Comparison of ENCODE assay signal across 8 cellular contexts in the genomic region with DNA sequence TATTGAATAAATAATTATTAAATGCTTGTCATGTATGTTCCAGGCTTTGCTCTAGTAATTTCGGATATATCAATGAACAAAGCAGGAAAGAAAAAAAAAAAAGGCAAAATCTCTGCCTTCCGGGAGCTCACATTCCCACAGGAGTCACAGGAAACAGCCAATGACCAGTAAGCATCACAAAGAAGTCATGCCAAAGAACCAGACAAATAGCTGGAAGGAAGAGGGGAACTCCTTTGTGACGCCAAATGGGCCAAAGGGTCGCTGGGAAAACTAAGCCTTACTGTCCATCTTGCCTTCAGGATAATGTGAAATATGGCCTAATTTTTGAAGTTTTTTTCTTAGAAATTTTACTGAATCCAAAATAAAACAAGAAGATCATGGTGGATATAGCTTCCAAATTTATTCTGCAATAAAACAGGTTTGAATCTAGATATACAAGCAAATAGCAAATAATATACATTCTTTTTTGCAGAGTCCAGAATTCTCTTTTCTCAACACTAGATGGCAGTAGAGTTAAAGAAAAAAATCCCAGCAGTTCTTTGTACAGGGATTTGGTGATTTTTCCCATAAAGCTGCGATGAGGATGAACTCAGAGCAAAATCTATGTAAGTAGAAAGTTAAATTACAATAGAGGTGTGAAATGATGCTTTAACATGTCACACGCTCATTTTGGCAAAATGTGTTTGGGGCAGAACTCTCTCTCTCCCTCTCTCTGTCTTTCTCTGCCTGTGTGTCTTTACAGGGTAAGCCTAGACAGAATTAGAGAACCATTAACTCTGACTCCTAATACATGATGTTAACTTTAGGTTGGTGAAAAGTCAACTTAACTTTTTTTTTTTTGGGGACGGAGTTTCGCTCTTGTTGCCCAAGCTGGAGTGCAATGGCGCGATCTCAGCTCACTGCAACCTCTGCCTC.
A peak's percentile ranks its signal among the peaks of the same experiment; 100 is the strongest.
DNase-seq lines count a peak whose midpoint lies in the region; ATAC-seq and TF ChIP-seq lines count a peak whose summit lies in the region.

No MANE protein-coding gene starts in this region.

- no peak overlapping the region for H2AFZ ChIP-seq in OCI-LY7 (ENCODE audit: low read length)
- H2AFZ ChIP-seq in parathyroid adenoma: no peak overlapping the region

- H3K4me3 ChIP-seq in AG04450 (ENCODE audit: low read depth, low read length): no peak overlapping the region
- H3K4me3 ChIP-seq in OCI-LY7 (ENCODE audit: low read depth, low read length, poor library complexity, severe bottlenecking): no peak overlapping the region
- H3K4me3 ChIP-seq in esophagus squamous epithelium: no peak overlapping the region
- no peak overlapping the region for H3K4me3 ChIP-seq in parathyroid adenoma (ENCODE audit: low read depth, low read length)
- no peak overlapping the region for H3K4me3 ChIP-seq in aorta (ENCODE audit: low read length in 2 of 2)

- H3K9me2 ChIP-seq in OCI-LY7 (ENCODE audit: insufficient read depth, low read length): no peaks in the 10 kb centered on the region

- POLR2A ChIA-PET in AG04450 (lab: Yijun Ruan, JAX) (no interaction called here), OCI-LY7 (lab: Charles Lee) (no interaction called here)

- no TSS peak for BruUV-seq in OCI-LY7 (replicated peaks; lab: Mats Ljungman, UMichigan)

- H3K4me2 ChIP-seq in OCI-LY7 (ENCODE audit: low read length): no peak overlapping the region
- no peak overlapping the region for H3K4me2 ChIP-seq in parathyroid adenoma (ENCODE audit: low read length)

- CTCF ChIA-PET in AG04450 (lab: Charles Lee) (interaction anchor here (0.6 to 7.6 kb wide), 52 partner anchors 8 to 1971 kb away, joined by 3 to 101 read pairs (median 4); a partner anchor contains a TSS), OCI-LY7 (lab: Charles Lee; ENCODE audit: unreplicated experiment) (interaction anchor here (0.6 kb wide), 1 partner anchor 127 kb away, joined by 3 read pairs; no protein-coding TSS in a partner anchor)

- H3K9ac ChIP-seq in parathyroid adenoma: no peak overlapping the region

- H3K4me1 ChIP-seq in OCI-LY7 (ENCODE audit: insufficient read depth, low read length, poor library complexity, severe bottlenecking) (no peaks in the 10 kb centered on the region), esophagus squamous epithelium (peaks cover 0 to 4% (median 0%) of the 10 kb centered on the region in 3 donors), parathyroid adenoma (no peaks in the 10 kb centered on the region), aorta (ENCODE audit: control insufficient read depth in 1 of 2, insufficient read depth in 2 of 2, low read length in 2 of 2) (no peaks in the 10 kb centered on the region)

- no peaks in the 10 kb centered on the region for H3K27me3 ChIP-seq in AG04450 (ENCODE audit: control insufficient read depth, insufficient read depth, low read length)
- no peaks in the 10 kb centered on the region for H3K27me3 ChIP-seq in esophagus squamous epithelium
- no peaks in the 10 kb centered on the region for H3K27me3 ChIP-seq in parathyroid adenoma (ENCODE audit: control insufficient read depth, insufficient read depth, low read length)
- no peaks in the 10 kb centered on the region for H3K27me3 ChIP-seq in aorta (ENCODE audit: control insufficient read depth in 1 of 2, insufficient read depth in 2 of 2, low read length in 1 of 2)

- peaks cover 3% of the 10 kb centered on the region; the same call in 1 of the 2 replicates for H3K9me3 ChIP-seq in AG04450 (ENCODE audit: control insufficient read depth, insufficient read depth, low read length)
- no peaks in the 10 kb centered on the region for H3K9me3 ChIP-seq in OCI-LY7 (ENCODE audit: low read length)
- H3K9me3 ChIP-seq in esophagus squamous epithelium: no peaks in the 10 kb centered on the region
- H3K9me3 ChIP-seq in parathyroid adenoma (ENCODE audit: control insufficient read depth, low read length): no peaks in the 10 kb centered on the region
- H3K9me3 ChIP-seq in aorta (ENCODE audit: control insufficient read depth, low read length): no peaks in the 10 kb centered on the region

- H3K36me3 ChIP-seq in OCI-LY7 (ENCODE audit: insufficient read depth, low read length): no peaks in the 10 kb centered on the region
- no peaks in the 10 kb centered on the region for H3K36me3 ChIP-seq in esophagus squamous epithelium
- no peaks in the 10 kb centered on the region for H3K36me3 ChIP-seq in parathyroid adenoma (ENCODE audit: control insufficient read depth, insufficient read depth, low read length)
- H3K36me3 ChIP-seq in aorta (ENCODE audit: control insufficient read depth in 1 of 2, insufficient read depth in 2 of 2, low read length in 1 of 2): no peaks in the 10 kb centered on the region

- H3K79me2 ChIP-seq in OCI-LY7 (ENCODE audit: insufficient read depth, low read depth, low read length): no peaks in the 10 kb centered on the region
- H3K79me2 ChIP-seq in parathyroid adenoma: no peaks in the 10 kb centered on the region

- 44 to 45% methylated on average over 9 to 10 of the region's 10 CpGs for WGBS in esophagus squamous epithelium, 2 donors
- 53% methylated on average over 10 of the region's 10 CpGs for WGBS in aorta, 2 donors

- H3K27ac ChIP-seq in AG04450 (ENCODE audit: low read depth, low read length) (no peak overlapping the region), OCI-LY7 (ENCODE audit: low read depth, low read length, poor library complexity, severe bottlenecking) (no peak overlapping the region), esophagus squamous epithelium (no peak overlapping the region), parathyroid adenoma (no peak overlapping the region), aorta (ENCODE audit: low read depth in 1 of 2, low read length in 2 of 2) (no peak overlapping the region)

- ATAC-seq in GM18498 (IDR thresholded peaks at IDR 0.05; ENCODE audit: unreplicated experiment): no peak
- ATAC-seq in aorta (ENCODE audit: low FRiP score): no peak

- intact Hi-C loops in OCI-LY7 (cut with micrococcal nuclease; ENCODE audit: unreplicated experiment) (loop anchor here (1.0 kb wide), 1 partner anchor 910 kb away; no protein-coding TSS in a partner anchor), esophagus squamous epithelium (cut with DNase I) (no loop called here), aorta (cut with DNase I) (no loop called here)

- DNase-seq in AG04450 (ENCODE audit: low read depth, low spot score) (no peak), OCI-LY7 (ENCODE audit: low spot score) (peak; percentile 27), esophagus squamous epithelium (lab: John Stamatoyannopoulos, UW) (no peak), GOT3 (lab: John Stamatoyannopoulos, UW) (no peak), aorta (no peak)

- no peak for TF ChIP-seq POLR2A in esophagus squamous epithelium (IDR thresholded peaks at IDR 0.05)

- no peaks in the 10 kb centered on the region for H4K20me1 ChIP-seq in OCI-LY7 (ENCODE audit: insufficient read depth, low read length)

- TF ChIP-seq CTCF in AG04450 (IDR thresholded peaks at IDR 0.05; ENCODE audit: low read depth, low read length) (peak; percentile 59), GM12873 (IDR thresholded peaks at IDR 0.05; ENCODE audit: insufficient read depth, low read depth, low read length, missing control alignments) (peak; percentile 47), OCI-LY7 (conservative IDR thresholded peaks at IDR 0.05; ENCODE audit: low read length) (peak; percentile 93), esophagus squamous epithelium (IDR thresholded peaks at IDR 0.05) (peak; percentile 45 to 75 (median 66)), parathyroid adenoma (IDR thresholded peaks at IDR 0.05) (peak; percentile 41)

Comparison
In these comparisons a context has a peak if more than half of its experiments do, and no peak if none do; other contexts are left out.
1. CTCF ChIP-seq: peak in every context shown above with its lines; median percentile 93 in OCI-LY7; 66 in esophagus squamous epithelium; 59 in AG04450; 47 in GM12873; 41 in parathyroid adenoma.